Comparison of ENCODE assay signal across 9 cellular contexts in the genomic region with DNA sequence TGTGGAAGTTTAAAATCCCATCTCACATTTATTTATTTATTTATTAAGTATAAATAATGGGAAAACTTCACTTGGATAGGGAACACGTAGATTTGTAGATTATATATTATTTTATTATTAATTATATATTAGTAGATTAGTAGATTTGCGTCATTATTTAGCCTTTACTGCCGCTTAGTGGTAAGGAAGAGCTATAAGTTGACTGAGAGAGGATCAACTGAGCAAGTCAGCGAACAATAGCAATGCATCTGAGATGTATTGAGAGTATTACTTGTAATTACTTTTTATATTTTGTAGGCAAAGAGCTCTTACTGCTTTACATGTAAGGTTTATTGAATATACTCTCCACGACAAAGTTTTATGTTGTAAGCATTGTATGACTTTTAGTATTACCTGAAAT.
A peak's percentile ranks its signal among the peaks of the same experiment; 100 is the strongest.
DNase-seq lines count a peak whose midpoint lies in the region; ATAC-seq and TF ChIP-seq lines count a peak whose summit lies in the region.
"Had no signal": no experiment of that assay in that cellular context is flagged by ENCODE, and none has a peak within 500 bp of the region (broad histone marks: within the 10 kb centered on the region; RNA-seq: fewer than 3 reads in every experiment).

No MANE protein-coding gene starts in this region.

- H3K36me3 ChIP-seq in heart left ventricle: no peaks in the 10 kb centered on the region
- no peaks in the 10 kb centered on the region for H3K36me3 ChIP-seq in OCI-LY7 (ENCODE audit: insufficient read depth, low read length)

- BruUV-seq in OCI-LY7 (replicated peaks; lab: Mats Ljungman, UMichigan): no TSS peak

- CTCF ChIA-PET in OCI-LY7 (lab: Charles Lee; ENCODE audit: unreplicated experiment): interaction anchor here (1.2 kb wide), 1 partner anchor 1245 kb away, joined by 5 read pairs; no protein-coding TSS in a partner anchor

- no peaks in the 10 kb centered on the region for H3K9me3 ChIP-seq in heart left ventricle
- H3K9me3 ChIP-seq in OCI-LY7 (ENCODE audit: low read length): no peaks in the 10 kb centered on the region

- H3K27ac ChIP-seq in heart left ventricle (no peak overlapping the region), OCI-LY7 (ENCODE audit: low read depth, low read length, poor library complexity, severe bottlenecking) (no peak overlapping the region)

- H4K20me1 ChIP-seq in OCI-LY7 (ENCODE audit: insufficient read depth, low read length): no peaks in the 10 kb centered on the region

- H3K9me3 Mint-ChIP-seq in activated T-cell treated with anti-CD3 and anti-CD28 coated beads, Interleukin-2, amount 50 U/mL, for 24 hours: no peaks in the 10 kb centered on the region

- ATAC-seq in heart left ventricle (peak in 1 of 4 donors; percentile 46), left ventricle myocardium superior (no peak), GM21723 (IDR thresholded peaks at IDR 0.05; ENCODE audit: unreplicated experiment) (no peak), HG03469 (IDR thresholded peaks at IDR 0.05; ENCODE audit: unreplicated experiment) (no peak)

- no peak overlapping the region for H3K4me2 ChIP-seq in OCI-LY7 (ENCODE audit: low read length)

- H3K4me1 Mint-ChIP-seq in activated T-cell treated with anti-CD3 and anti-CD28 coated beads, Interleukin-2, amount 50 U/mL, for 24 hours (ENCODE audit: low read depth): no peaks in the 10 kb centered on the region

- no peaks in the 10 kb centered on the region for H3K9me2 ChIP-seq in OCI-LY7 (ENCODE audit: insufficient read depth, low read length)

- H3K27ac Mint-ChIP-seq in activated T-cell treated with anti-CD3 and anti-CD28 coated beads, Interleukin-2, amount 50 U/mL, for 24 hours: no peak overlapping the region

- POLR2A ChIA-PET in OCI-LY7 (lab: Charles Lee): interaction anchor here (0.6 to 1.1 kb wide), 7 partner anchors 12 to 1501 kb away, joined by 3 to 7 read pairs (median 3); no protein-coding TSS in a partner anchor

- no peak overlapping the region for H3K4me3 Mint-ChIP-seq in activated T-cell treated with anti-CD3 and anti-CD28 coated beads, Interleukin-2, amount 50 U/mL, for 24 hours

- intact Hi-C loops in heart left ventricle (cut with DNase I): loop anchor here in 8 of 10 donors (2.0 to 10.0 kb wide), 4 partner anchors 99 to 1246 kb away; no protein-coding TSS in a partner anchor
- intact Hi-C loops in left ventricle myocardium superior (cut with micrococcal nuclease): loop anchor here (5.0 kb wide), 1 partner anchor 1244 kb away; no protein-coding TSS in a partner anchor
- intact Hi-C loops in OCI-LY7 (cut with micrococcal nuclease; ENCODE audit: unreplicated experiment): loop anchor here (2.0 to 10.0 kb wide), 4 partner anchors 596 to 1646 kb away; no protein-coding TSS in a partner anchor

- H3K27me3 Mint-ChIP-seq in activated T-cell treated with anti-CD3 and anti-CD28 coated beads, Interleukin-2, amount 50 U/mL, for 24 hours: no peaks in the 10 kb centered on the region

- DNase-seq in heart left ventricle (no peak), left ventricle myocardium superior (no peak), OCI-LY7 (ENCODE audit: low spot score) (peak; percentile 48), fibroblast of the aortic adventitia (ENCODE audit: low read depth) (peak; percentile 68), islet precursor cell (no peak)
- DNase-seq in activated T-cell treated with anti-CD3 and anti-CD28 coated beads, Interleukin-2, amount 50 U/mL, for 24 hours: no peak
- DNase-seq: effector memory CD4-positive, alpha-beta T cell had no signal

- no peaks in the 10 kb centered on the region for H3K79me2 ChIP-seq in OCI-LY7 (ENCODE audit: insufficient read depth, low read depth, low read length)

- 9 to 11% (median 10%) methylated on average over 5 of the region's 5 CpGs for WGBS in heart left ventricle, 4 donors

- TF ChIP-seq POLR2A in heart left ventricle (IDR thresholded peaks at IDR 0.05): no peak

- TF ChIP-seq CTCF in heart left ventricle (IDR thresholded peaks at IDR 0.05) (peak in 11 of 12 donors; percentile 23 to 62 (median 44)), OCI-LY7 (conservative IDR thresholded peaks at IDR 0.05; ENCODE audit: low read length) (peak; percentile 72), fibroblast of the aortic adventitia (IDR thresholded peaks at IDR 0.05; ENCODE audit: insufficient read depth, low read length) (peak; percentile 79)

- H3K27me3 ChIP-seq in heart left ventricle: peaks cover 0 to 8% (median 0%) of the 10 kb centered on the region in 9 donors

- H3K36me3 Mint-ChIP-seq in activated T-cell treated with anti-CD3 and anti-CD28 coated beads, Interleukin-2, amount 50 U/mL, for 24 hours (ENCODE audit: low read depth): no peaks in the 10 kb centered on the region

- no peak overlapping the region for H2AFZ ChIP-seq in OCI-LY7 (ENCODE audit: low read length)

- H3K4me3 ChIP-seq in heart left ventricle (no peak overlapping the region), OCI-LY7 (ENCODE audit: low read depth, low read length, poor library complexity, severe bottlenecking) (no peak overlapping the region), fibroblast of the aortic adventitia (ENCODE audit: low read depth, low read length) (no peak overlapping the region)

- no peaks in the 10 kb centered on the region for H3K4me1 ChIP-seq in heart left ventricle
- H3K4me1 ChIP-seq in OCI-LY7 (ENCODE audit: insufficient read depth, low read length, poor library complexity, severe bottlenecking): no peaks in the 10 kb centered on the region

Comparison
In these comparisons a context has a peak if more than half of its experiments do, and no peak if none do; other contexts are left out.
1. DNase-seq: peak in OCI-LY7 (single experiment) and fibroblast of the aortic adventitia (single experiment); none in heart left ventricle (0 of 5), left ventricle myocardium superior (single experiment), activated T-cell treated with anti-CD3 and anti-CD28 coated beads, Interleukin-2, amount 50 U/mL, for 24 hours (single experiment) and islet precursor cell (single experiment).
2. Peak in every context shown above with its lines, with median percentiles within 50 percentile points of each other: CTCF ChIP-seq.